Comparison of ENCODE assay signal across 8 cellular contexts in genomic region chr16:11497329-11497805, GRCh38.
DNase-seq lines count a peak whose midpoint lies in the region; ATAC-seq and TF ChIP-seq lines count a peak whose summit lies in the region.

No MANE protein-coding gene starts in this region.

- H2AFZ ChIP-seq in osteoblast (ENCODE audit: low read length), result peak overlapping the region; percentile 45

- ATAC-seq in activated naive CD4-positive, alpha-beta T cell treated with anti-CD3 and anti-CD28 coated beads, Interleukin-2, amount 50 U/mL, for 72 hours, result peak; percentile 37 to 70
- ATAC-seq in HG03439 (IDR thresholded peaks at IDR 0.05; ENCODE audit: unreplicated experiment), result no peak

- no peaks in the 10 kb centered on the region for H3K79me2 ChIP-seq in osteoblast (ENCODE audit: insufficient read depth, low read length)

- peak overlapping the region; percentile 46 for H3K4me2 ChIP-seq in osteoblast (ENCODE audit: insufficient read depth, low read length)

- H3K36me3 ChIP-seq in osteoblast (ENCODE audit: insufficient read depth, low read length), result no peaks in the 10 kb centered on the region

- peak overlapping the region; percentile 83 for H3K27ac ChIP-seq in osteoblast (ENCODE audit: low read depth, low read length)

- no peaks in the 10 kb centered on the region for H3K27me3 ChIP-seq in osteoblast (ENCODE audit: insufficient read depth, low read length)

- H3K4me3 ChIP-seq in osteoblast (ENCODE audit: insufficient read depth, low read length), result no peak overlapping the region

- H3K9me3 ChIP-seq in osteoblast (ENCODE audit: low read depth, low read length), result no peaks in the 10 kb centered on the region

- no peak for TF ChIP-seq CTCF in osteoblast (IDR thresholded peaks at IDR 0.05; ENCODE audit: extremely low read depth, low read depth, low read length)

- DNase-seq in 8988T (peak; percentile 72), GM04504 (ENCODE audit: low read depth) (peak; percentile 35), NCI-H2196 (lab: John Stamatoyannopoulos, UW; ENCODE audit: unreplicated experiment) (peak; percentile 99), head of caudate nucleus (peak; percentile 84 to 97 (median 92)), osteoblast (ENCODE audit: insufficient read length, low spot score, missing footprints) (peak; percentile 95)
- no peak for DNase-seq in activated naive CD4-positive, alpha-beta T cell treated with anti-CD3 and anti-CD28 coated beads, Interleukin-2, amount 50 U/mL, for 72 hours (ENCODE audit: low spot score in 2 of 2)
- no peak for DNase-seq in effector CD4-positive, alpha-beta T cell

- no peaks in the 10 kb centered on the region for H3K9me3 Mint-ChIP-seq in activated naive CD4-positive, alpha-beta T cell treated with anti-CD3 and anti-CD28 coated beads, Interleukin-2, amount 50 U/mL, for 72 hours

- no peaks in the 10 kb centered on the region for H4K20me1 ChIP-seq in osteoblast (ENCODE audit: insufficient read depth, low read length)

- peak overlapping the region; percentile 10 to 75 for H3K27ac Mint-ChIP-seq in activated naive CD4-positive, alpha-beta T cell treated with anti-CD3 and anti-CD28 coated beads, Interleukin-2, amount 50 U/mL, for 72 hours

- no peaks in the 10 kb centered on the region for H3K36me3 Mint-ChIP-seq in activated naive CD4-positive, alpha-beta T cell treated with anti-CD3 and anti-CD28 coated beads, Interleukin-2, amount 50 U/mL, for 72 hours

- intact Hi-C loops in head of caudate nucleus (cut with DNase I), result no loop called here

- peaks cover 33% of the 10 kb centered on the region for H3K4me1 ChIP-seq in osteoblast (ENCODE audit: insufficient read depth, low read length)

Comparison
In these comparisons a context has a peak if more than half of its experiments do, and no peak if none do; other contexts are left out.
1. DNase-seq: peak in 8988T (single experiment), GM04504 (single experiment), NCI-H2196 (single experiment), head of caudate nucleus (42 of 42) and osteoblast (single experiment); none in activated naive CD4-positive, alpha-beta T cell treated with anti-CD3 and anti-CD28 coated beads, Interleukin-2, amount 50 U/mL, for 72 hours (0 of 2) and effector CD4-positive, alpha-beta T cell (single experiment).